In the genomic region with DNA sequence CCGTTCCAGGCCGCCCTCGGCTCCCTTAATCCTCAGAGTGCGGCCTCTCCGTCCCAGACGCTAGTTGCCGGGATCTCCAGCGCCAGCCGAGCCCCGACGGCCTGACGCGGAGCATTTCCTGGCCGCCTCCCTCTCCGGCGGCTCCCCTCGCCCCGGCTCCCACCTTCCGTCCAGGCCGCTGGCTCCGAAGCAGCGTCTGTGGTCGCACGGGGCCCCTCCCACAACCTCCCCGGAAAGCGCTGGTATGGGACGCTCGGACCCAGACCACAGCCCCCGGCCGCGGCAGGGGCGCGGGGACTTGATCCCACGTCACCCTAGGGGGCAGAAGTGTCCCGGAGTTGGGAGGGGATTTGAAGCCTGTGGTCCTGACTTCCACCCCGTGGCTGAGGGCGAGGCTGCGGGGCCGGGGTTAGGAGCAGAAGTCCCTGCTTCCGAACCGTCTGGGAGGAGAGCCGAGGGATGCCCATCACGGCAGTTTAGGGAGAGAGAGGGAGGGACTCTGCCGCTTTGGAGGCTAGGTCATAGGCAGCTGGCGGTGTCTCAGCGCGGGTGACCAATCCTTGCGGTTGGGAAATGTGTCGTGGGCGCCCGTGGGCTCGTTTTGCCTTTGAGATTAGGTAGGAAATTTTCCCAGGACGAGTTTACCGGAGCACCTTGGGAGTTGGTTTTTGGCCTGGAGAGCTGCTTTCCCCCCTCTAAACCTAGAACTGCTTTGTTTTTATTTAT, we compare ENCODE assay signal across 1 cellular context.
A peak's percentile ranks its signal among the peaks of the same experiment; 100 is the strongest.
TF ChIP-seq lines count a peak whose summit lies in the region.

No MANE protein-coding gene starts in this region.

TF ChIP-seq in K562, 482 proteins besides CTCF, POLR2A, EP300 and RAD21 (continued from another document):
- TF ChIP-seq, protein P1, sequence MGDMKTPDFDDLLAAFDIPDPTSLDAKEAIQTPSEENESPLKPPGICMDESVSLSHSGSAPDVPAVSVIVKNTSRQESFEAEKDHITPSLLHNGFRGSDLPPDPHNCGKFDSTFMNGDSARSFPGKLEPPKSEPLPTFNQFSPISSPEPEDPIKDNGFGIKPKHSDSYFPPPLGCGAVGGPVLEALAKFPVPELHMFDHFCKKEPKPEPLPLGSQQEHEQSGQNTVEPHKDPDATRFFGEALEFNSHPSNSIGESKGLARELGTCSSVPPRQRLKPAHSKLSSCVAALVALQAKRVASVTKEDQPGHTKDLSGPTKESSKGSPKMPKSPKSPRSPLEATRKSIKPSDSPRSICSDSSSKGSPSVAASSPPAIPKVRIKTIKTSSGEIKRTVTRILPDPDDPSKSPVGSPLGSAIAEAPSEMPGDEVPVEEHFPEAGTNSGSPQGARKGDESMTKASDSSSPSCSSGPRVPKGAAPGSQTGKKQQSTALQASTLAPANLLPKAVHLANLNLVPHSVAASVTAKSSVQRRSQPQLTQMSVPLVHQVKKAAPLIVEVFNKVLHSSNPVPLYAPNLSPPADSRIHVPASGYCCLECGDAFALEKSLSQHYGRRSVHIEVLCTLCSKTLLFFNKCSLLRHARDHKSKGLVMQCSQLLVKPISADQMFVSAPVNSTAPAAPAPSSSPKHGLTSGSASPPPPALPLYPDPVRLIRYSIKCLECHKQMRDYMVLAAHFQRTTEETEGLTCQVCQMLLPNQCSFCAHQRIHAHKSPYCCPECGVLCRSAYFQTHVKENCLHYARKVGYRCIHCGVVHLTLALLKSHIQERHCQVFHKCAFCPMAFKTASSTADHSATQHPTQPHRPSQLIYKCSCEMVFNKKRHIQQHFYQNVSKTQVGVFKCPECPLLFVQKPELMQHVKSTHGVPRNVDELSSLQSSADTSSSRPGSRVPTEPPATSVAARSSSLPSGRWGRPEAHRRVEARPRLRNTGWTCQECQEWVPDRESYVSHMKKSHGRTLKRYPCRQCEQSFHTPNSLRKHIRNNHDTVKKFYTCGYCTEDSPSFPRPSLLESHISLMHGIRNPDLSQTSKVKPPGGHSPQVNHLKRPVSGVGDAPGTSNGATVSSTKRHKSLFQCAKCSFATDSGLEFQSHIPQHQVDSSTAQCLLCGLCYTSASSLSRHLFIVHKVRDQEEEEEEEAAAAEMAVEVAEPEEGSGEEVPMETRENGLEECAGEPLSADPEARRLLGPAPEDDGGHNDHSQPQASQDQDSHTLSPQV (IDR thresholded peaks at IDR 0.05), result 0 out of 2 replicates have a peak, but pooled peaks have one; percentile 29
- TF ChIP-seq ZFX (CRISPR knock-in tag; IDR thresholded peaks at IDR 0.05) (peak; percentile 67), HDAC2 (IDR thresholded peaks at IDR 0.05) (0 out of 2 replicates have a peak, but pooled peaks have one; percentile 22), MLLT1 (IDR thresholded peaks at IDR 0.05) (peak in 1 of 2 experiments; percentile 35; a peak in 1 of 4 replicates), SP1 (CRISPR knock-in tag; IDR thresholded peaks at IDR 0.05) (0 out of 2 replicates have a peak, but pooled peaks have one; percentile 11), BRD9 (IDR thresholded peaks at IDR 0.05; ENCODE audit: low read depth, partially characterized antibody) (peak; percentile 68), ZBTB7A (IDR thresholded peaks at IDR 0.05; ENCODE audit: borderline replicate concordance, control insufficient read depth, low read depth, low read length) (peak; percentile 80), NCOA6 (IDR thresholded peaks at IDR 0.05) (peak; percentile 94), TRIM24 (IDR thresholded peaks at IDR 0.05) (peak in 1 of 2 experiments; percentile 25; a peak in 1 of 4 replicates), CTBP1 (IDR thresholded peaks at IDR 0.05; ENCODE audit: borderline replicate concordance) (peak; percentile 33; the same call in 1 of the 2 replicates), ZNF282 (CRISPR knock-in tag; IDR thresholded peaks at IDR 0.05) (0 out of 2 replicates have a peak, but pooled peaks have one; percentile 72)
- TF ChIP-seq, protein P2, sequence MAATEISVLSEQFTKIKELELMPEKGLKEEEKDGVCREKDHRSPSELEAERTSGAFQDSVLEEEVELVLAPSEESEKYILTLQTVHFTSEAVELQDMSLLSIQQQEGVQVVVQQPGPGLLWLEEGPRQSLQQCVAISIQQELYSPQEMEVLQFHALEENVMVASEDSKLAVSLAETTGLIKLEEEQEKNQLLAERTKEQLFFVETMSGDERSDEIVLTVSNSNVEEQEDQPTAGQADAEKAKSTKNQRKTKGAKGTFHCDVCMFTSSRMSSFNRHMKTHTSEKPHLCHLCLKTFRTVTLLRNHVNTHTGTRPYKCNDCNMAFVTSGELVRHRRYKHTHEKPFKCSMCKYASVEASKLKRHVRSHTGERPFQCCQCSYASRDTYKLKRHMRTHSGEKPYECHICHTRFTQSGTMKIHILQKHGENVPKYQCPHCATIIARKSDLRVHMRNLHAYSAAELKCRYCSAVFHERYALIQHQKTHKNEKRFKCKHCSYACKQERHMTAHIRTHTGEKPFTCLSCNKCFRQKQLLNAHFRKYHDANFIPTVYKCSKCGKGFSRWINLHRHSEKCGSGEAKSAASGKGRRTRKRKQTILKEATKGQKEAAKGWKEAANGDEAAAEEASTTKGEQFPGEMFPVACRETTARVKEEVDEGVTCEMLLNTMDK (IDR thresholded peaks at IDR 0.05; ENCODE audit: borderline replicate concordance, insufficient read depth, low read depth, low read length, poor library complexity, severe bottlenecking), result peak; percentile 22
